ENCODE assay signal across 13 cellular contexts in genomic region chr12:50508420-50508819, GRCh38. TPM values are rescaled to one million over a fixed set of nuclear protein-coding genes. Genes with fewer than 3 reads are reported as not detected.
A peak's percentile ranks its signal among the peaks of the same experiment; 100 is the strongest.
DNase-seq lines count a peak whose midpoint lies in the region; TF ChIP-seq lines count a peak whose summit lies in the region.
"Had no signal": no experiment of that assay in that cellular context is flagged by ENCODE, and none has a peak within 500 bp of the region (broad histone marks: within the 10 kb centered on the region; RNA-seq: fewer than 3 reads in every experiment).

No MANE protein-coding gene starts in this region.

- H3K79me2 ChIP-seq in Loucy (ENCODE audit: insufficient read depth, low read length) = peaks cover 86% of the 10 kb centered on the region

- H3K27ac ChIP-seq in colonic mucosa = peak overlapping the region; percentile 2
- H3K27ac ChIP-seq: thoracic aorta had no signal

- intact Hi-C loops in colonic mucosa (cut with DNase I) = loop anchor here (10.0 kb wide), 1 partner anchor 226 kb away; no protein-coding TSS in a partner anchor

- H3K9ac ChIP-seq in Loucy (ENCODE audit: low read depth, low read length, poor library complexity, severe bottlenecking) (peak overlapping the region; percentile 81), colonic mucosa (ENCODE audit: low read depth in 2 of 2, low read length in 2 of 2) (no peak overlapping the region)

- TF ChIP-seq CTCF in Loucy (conservative IDR thresholded peaks at IDR 0.05; ENCODE audit: low read length) = no peak
- TF ChIP-seq CTCF in colonic mucosa (IDR thresholded peaks at IDR 0.05) = no peak

- DNase-seq in NOMO-1 treated with DMSO at 0.1 percent for 48 hours (lab: John Stamatoyannopoulos, UW; ENCODE audit: unreplicated experiment) = peak; percentile 17
- no peak for DNase-seq in NOMO-1 (lab: John Stamatoyannopoulos, UW; ENCODE audit: unreplicated experiment in 2 of 2)
- DNase-seq in colonic mucosa = no peak
- peak; percentile 64 for DNase-seq in pons (ENCODE audit: low spot score)
- DNase-seq in NCI-H128 (lab: John Stamatoyannopoulos, UW; ENCODE audit: unreplicated experiment) = no peak
- no peak for DNase-seq in stimulated activated CD4-positive, alpha-beta T cell treated with anti-CD3 and anti-CD28 coated beads, Interleukin-4, amount 100 ng/mL, for 1 hour
- no peak for DNase-seq in GDM1 (lab: John Stamatoyannopoulos, UW)
- DNase-seq: 8988T, gastrocnemius medialis, MG63, SW 1271 had no signal

- H3F3A ChIP-seq in Loucy (ENCODE audit: low read depth) = no peaks in the 10 kb centered on the region

- H2AFZ ChIP-seq in Loucy (ENCODE audit: low read length) = no peak overlapping the region

- no peaks in the 10 kb centered on the region for H3K27me3 ChIP-seq in Loucy (ENCODE audit: insufficient read depth, low read length, poor library complexity, severe bottlenecking)
- no peaks in the 10 kb centered on the region for H3K27me3 ChIP-seq in colonic mucosa
- H3K27me3 ChIP-seq: gastrocnemius medialis, MG63 had no signal

- peak overlapping the region; percentile 85 for H3K4me3 ChIP-seq in Loucy (ENCODE audit: low read length, poor library complexity, severe bottlenecking)
- H3K4me3 ChIP-seq in colonic mucosa = no peak overlapping the region
- H3K4me3 ChIP-seq: gastrocnemius medialis, MG63, thoracic aorta had no signal

- H3K36me3 ChIP-seq in Loucy (ENCODE audit: insufficient read depth, low read length) = no peaks in the 10 kb centered on the region
- no peaks in the 10 kb centered on the region for H3K36me3 ChIP-seq in colonic mucosa
- H3K36me3 ChIP-seq: gastrocnemius medialis, MG63, thoracic aorta had no signal

- peaks cover 38% of the 10 kb centered on the region for H4K20me1 ChIP-seq in Loucy (ENCODE audit: insufficient read depth, low read length, poor library complexity, severe bottlenecking)

- H3K4me2 ChIP-seq in Loucy (ENCODE audit: low read depth, low read length, poor library complexity, severe bottlenecking) = peak overlapping the region; percentile 97

- H3K4me1 ChIP-seq in Loucy (ENCODE audit: insufficient read depth, low read length, poor library complexity, severe bottlenecking) (peaks cover 46% of the 10 kb centered on the region), colonic mucosa (peaks cover 12% of the 10 kb centered on the region)

- H3K9me3 ChIP-seq in Loucy (ENCODE audit: insufficient read depth, low read depth, low read length) (no peaks in the 10 kb centered on the region), colonic mucosa (no peaks in the 10 kb centered on the region)
- H3K9me3 ChIP-seq: gastrocnemius medialis, MG63, thoracic aorta had no signal

- no peaks in the 10 kb centered on the region for H3K9me2 ChIP-seq in Loucy (replicated peaks; ENCODE audit: low read depth, low read length)

RNA-seq across cellular contexts. Expression of gene DIP2B, which starts 3.6 kb away (rescaled TPM):
- total RNA-seq in colonic mucosa = 10 to 100 TPM; 34.3 to 36.8 TPM

Comparison
In these comparisons a context has a peak if more than half of its experiments do, and no peak if none do; other contexts are left out.
1. DNase-seq: peak in NOMO-1 treated with DMSO at 0.1 percent for 48 hours (single experiment) and pons (single experiment); none in NOMO-1 (0 of 2), colonic mucosa (single experiment), NCI-H128 (single experiment), stimulated activated CD4-positive, alpha-beta T cell treated with anti-CD3 and anti-CD28 coated beads, Interleukin-4, amount 100 ng/mL, for 1 hour (single experiment) and GDM1 (single experiment).